14 cellular contexts compared by ENCODE assay signal in the genomic region with DNA sequence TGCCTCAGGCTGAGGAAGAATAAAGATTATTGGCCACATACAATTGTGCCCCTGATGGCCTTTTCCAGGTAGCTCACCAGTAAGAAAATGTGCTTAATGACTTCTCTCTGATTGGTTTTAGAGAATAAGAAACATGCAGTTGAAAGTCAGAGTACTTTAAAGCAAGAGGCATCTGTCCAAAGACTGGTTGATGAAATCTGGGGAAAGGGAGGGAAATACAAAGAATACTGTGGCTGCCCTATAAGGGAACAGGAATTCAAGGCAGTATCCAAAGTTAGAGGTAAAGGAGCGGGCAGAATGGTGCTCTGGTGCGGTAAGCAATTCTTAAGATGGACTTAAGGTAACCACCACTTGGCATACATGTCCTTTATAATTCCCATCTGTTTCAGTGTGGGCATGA.
"Had no signal": no experiment of that assay in that cellular context is flagged by ENCODE, and none has a peak within 500 bp of the region (broad histone marks: within the 10 kb centered on the region; RNA-seq: fewer than 3 reads in every experiment).

No MANE protein-coding gene starts in this region.

- DNase-seq: dermis blood vessel endothelial cell; esophagus squamous epithelium; gastrocnemius medialis; heart right ventricle; islet precursor cell; mucosa of descending colon; naive thymus-derived CD8-positive, alpha-beta T cell; nucleus accumbens; ovary; right cardiac atrium; stimulated activated CD4-positive, alpha-beta T cell treated with anti-CD3 and anti-CD28 coated beads, Interleukin-2, amount 100 ng/mL, for 48 hours; stimulated activated naive CD4-positive, alpha-beta T cell treated with Interleukin-2 at 50 U/mL for 16 hours; trophoblast cell had no signal

- H2AFZ ChIP-seq: neural progenitor cell had no signal

- H3K9me3 ChIP-seq: esophagus squamous epithelium, gastrocnemius medialis, mucosa of descending colon, ovary had no signal

- H3K27me3 ChIP-seq: esophagus squamous epithelium, gastrocnemius medialis, neural progenitor cell, ovary had no signal

- H3K27me3 Mint-ChIP-seq: naive thymus-derived CD8-positive, alpha-beta T cell had no signal

- H3K4me1 ChIP-seq: esophagus squamous epithelium, gastrocnemius medialis, heart right ventricle, neural progenitor cell had no signal

- H3K4me2 ChIP-seq: neural progenitor cell had no signal

- H3K4me3 ChIP-seq: esophagus squamous epithelium, gastrocnemius medialis, heart right ventricle, mucosa of descending colon, neural progenitor cell, ovary had no signal

- H3K27ac Mint-ChIP-seq: neural progenitor cell had no signal

- H3K4me1 Mint-ChIP-seq: neural progenitor cell had no signal

- H3K36me3 ChIP-seq: gastrocnemius medialis, ovary had no signal

- H3K27ac ChIP-seq: esophagus squamous epithelium, gastrocnemius medialis, heart right ventricle, neural progenitor cell, ovary had no signal

- H3K4me3 Mint-ChIP-seq: naive thymus-derived CD8-positive, alpha-beta T cell; neural progenitor cell had no signal

- H3K9ac ChIP-seq: neural progenitor cell had no signal
